8 cellular contexts compared by ENCODE assay signal in the genomic region with DNA sequence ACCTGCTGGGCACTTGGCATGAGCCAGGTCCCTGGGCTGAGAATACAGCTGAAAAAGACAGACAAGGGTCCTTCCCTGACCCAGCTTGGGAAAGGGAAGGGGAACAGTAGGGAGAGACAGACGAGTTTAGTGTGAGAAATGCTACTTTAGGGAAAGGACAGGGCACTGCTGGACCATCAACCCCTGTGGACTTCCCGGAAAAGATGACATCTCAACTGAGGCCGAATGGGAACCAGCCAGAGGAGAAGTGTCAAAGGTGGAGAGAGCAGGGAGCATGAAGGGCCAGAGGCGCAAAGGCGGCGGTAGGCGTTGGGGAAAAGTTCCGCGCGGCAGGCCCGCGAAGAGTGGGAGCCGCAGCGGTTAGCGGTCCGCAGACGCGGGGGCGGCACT. TPM values are rescaled to one million over a fixed set of nuclear protein-coding genes. Genes with fewer than 3 reads are reported as not detected.
A peak's percentile ranks its signal among the peaks of the same experiment; 100 is the strongest.
DNase-seq lines count a peak whose midpoint lies in the region; ATAC-seq and TF ChIP-seq lines count a peak whose summit lies in the region.

No MANE protein-coding gene starts in this region.

- WGBS in stomach, 5 donors = 0 to 1% (median 1%) methylated on average over 13 to 19 of the region's 19 CpGs

- ATAC-seq in GM21423 (IDR thresholded peaks at IDR 0.05; ENCODE audit: unreplicated experiment) = no peak
- ATAC-seq in GM21528 (IDR thresholded peaks at IDR 0.05; ENCODE audit: low FRiP score, unreplicated experiment) = no peak
- ATAC-seq in sciatic nerve = no peak

- no peaks in the 10 kb centered on the region for H3K9me3 Mint-ChIP-seq in activated T-helper 1 cell treated with anti-CD3 and anti-CD28 coated beads, Interleukin-12 subunit alpha, Interleukin-12 subunit beta, Interleukin-2, Interleukin-4 antibody, amounts not matched to agents 30 ng/mL and 10 ng/mL and 1 ng/mL, durations not matched to agents 14 hours and 24 hours and 36 hours

- H3K36me3 ChIP-seq in iPS-20b (ENCODE audit: insufficient read depth, low read depth, low read length) (peaks cover 12% of the 10 kb centered on the region; the same call in 1 of the 2 replicates), stomach (peaks cover 17 to 32% (median 31%) of the 10 kb centered on the region in 4 donors)

- peaks cover 19% of the 10 kb centered on the region for H3K36me3 Mint-ChIP-seq in activated T-helper 1 cell treated with anti-CD3 and anti-CD28 coated beads, Interleukin-12 subunit alpha, Interleukin-12 subunit beta, Interleukin-2, Interleukin-4 antibody, amounts not matched to agents 30 ng/mL and 10 ng/mL and 1 ng/mL, durations not matched to agents 14 hours and 24 hours and 36 hours (ENCODE audit: low read depth)

- no peak for TF ChIP-seq POLR2A in stomach (IDR thresholded peaks at IDR 0.05)

- peaks cover 13% of the 10 kb centered on the region; the same call in 1 of the 2 replicates for H3K27me3 ChIP-seq in iPS-20b (ENCODE audit: insufficient read depth, low read length)
- H3K27me3 ChIP-seq in stomach = no peaks in the 10 kb centered on the region

- intact Hi-C loops in activated T-helper 1 cell treated with anti-CD3 and anti-CD28 coated beads, Interleukin-12 subunit alpha, Interleukin-12 subunit beta, Interleukin-2, Interleukin-4 antibody, amounts not matched to agents 30 ng/mL and 10 ng/mL and 1 ng/mL, durations not matched to agents 14 hours and 24 hours and 36 hours (cut with micrococcal nuclease) = loop anchor here (1.0 to 2.0 kb wide), 3 partner anchors 17 to 693 kb away; partner anchors contain the start of gene NAGK
- intact Hi-C loops in stomach (cut with DNase I; ENCODE audit: low total_unique reads) (no loop called here), sciatic nerve (cut with DNase I) (no loop called here)

- TF ChIP-seq CTCF in stomach (IDR thresholded peaks at IDR 0.05) = no peak

- H3K9ac ChIP-seq in iPS-20b (ENCODE audit: low read depth, low read length) = peak overlapping the region; percentile 73

- H3K4me1 Mint-ChIP-seq in activated T-helper 1 cell treated with anti-CD3 and anti-CD28 coated beads, Interleukin-12 subunit alpha, Interleukin-12 subunit beta, Interleukin-2, Interleukin-4 antibody, amounts not matched to agents 30 ng/mL and 10 ng/mL and 1 ng/mL, durations not matched to agents 14 hours and 24 hours and 36 hours (ENCODE audit: low read depth) = peaks cover 39% of the 10 kb centered on the region

- TF ChIP-seq EP300 in stomach (IDR thresholded peaks at IDR 0.05) = no peak

- peak overlapping the region; percentile 99 for H3K4me3 Mint-ChIP-seq in activated T-helper 1 cell treated with anti-CD3 and anti-CD28 coated beads, Interleukin-12 subunit alpha, Interleukin-12 subunit beta, Interleukin-2, Interleukin-4 antibody, amounts not matched to agents 30 ng/mL and 10 ng/mL and 1 ng/mL, durations not matched to agents 14 hours and 24 hours and 36 hours

- DNase-seq in stimulated activated naive CD4-positive, alpha-beta T cell treated with Interleukin-2 at 50 U/mL for 16 hours (lab: John Stamatoyannopoulos, UW) = peak; percentile 53
- DNase-seq in stimulated activated naive CD4-positive, alpha-beta T cell (lab: John Stamatoyannopoulos, UW) = no peak
- DNase-seq in activated T-helper 1 cell treated with anti-CD3 and anti-CD28 coated beads, Interleukin-12 subunit alpha, Interleukin-12 subunit beta, Interleukin-2, Interleukin-4 antibody, amounts not matched to agents 30 ng/mL and 10 ng/mL and 1 ng/mL, durations not matched to agents 14 hours and 24 hours and 36 hours (ENCODE audit: low spot score) = no peak
- no peak for DNase-seq in stomach
- no peak for DNase-seq in sciatic nerve (ENCODE audit: low spot score)

- H3K4me1 ChIP-seq in iPS-20b (ENCODE audit: insufficient read depth, low read length) (peaks cover 6% of the 10 kb centered on the region; the same call in 1 of the 2 replicates), stomach (peaks cover 24 to 35% (median 29%) of the 10 kb centered on the region in 4 donors)

- peak overlapping the region; percentile 92 for H3K27ac Mint-ChIP-seq in activated T-helper 1 cell treated with anti-CD3 and anti-CD28 coated beads, Interleukin-12 subunit alpha, Interleukin-12 subunit beta, Interleukin-2, Interleukin-4 antibody, amounts not matched to agents 30 ng/mL and 10 ng/mL and 1 ng/mL, durations not matched to agents 14 hours and 24 hours and 36 hours

- H3K4me3 ChIP-seq in iPS-20b (ENCODE audit: low read length) (peak overlapping the region; percentile 81), stomach (peak overlapping the region; percentile 94 to 99 (median 98))

- peaks cover 4% of the 10 kb centered on the region for H3K27me3 Mint-ChIP-seq in activated T-helper 1 cell treated with anti-CD3 and anti-CD28 coated beads, Interleukin-12 subunit alpha, Interleukin-12 subunit beta, Interleukin-2, Interleukin-4 antibody, amounts not matched to agents 30 ng/mL and 10 ng/mL and 1 ng/mL, durations not matched to agents 14 hours and 24 hours and 36 hours (ENCODE audit: insufficient read depth)

- H3K9me3 ChIP-seq in iPS-20b (ENCODE audit: insufficient read depth, low read depth, low read length) = no peaks in the 10 kb centered on the region
- H3K9me3 ChIP-seq in stomach = no peaks in the 10 kb centered on the region

- no peak overlapping the region for H3K27ac ChIP-seq in iPS-20b (ENCODE audit: low read length)
- peak overlapping the region; percentile 80 to 92 (median 87) for H3K27ac ChIP-seq in stomach

RNA-seq across cellular contexts. Expression of gene TEX261, which starts 0.6 kb away (rescaled TPM):
- 89.4 and 97.4 TPM in 2 replicates for total RNA-seq in activated T-helper 1 cell treated with anti-CD3 and anti-CD28 coated beads, Interleukin-12 subunit alpha, Interleukin-12 subunit beta, Interleukin-2, Interleukin-4 antibody, amounts not matched to agents 30 ng/mL and 10 ng/mL and 1 ng/mL, durations not matched to agents 14 hours and 24 hours and 36 hours
- total RNA-seq in stomach (10 to 100 TPM in 2 of 5 donors, 1 to 10 TPM in 3; 5.2 to 39.1 (median 9.4) TPM), sciatic nerve (52.7 TPM)
- 10 to 100 TPM; 17.1 to 19.2 (median 17.9) TPM for polyA plus RNA-seq in stomach

RNA-seq across cellular contexts. Expression of gene ANKRD53, which starts 15.6 kb away (rescaled TPM):
- not detected in 2 replicates for total RNA-seq in activated T-helper 1 cell treated with anti-CD3 and anti-CD28 coated beads, Interleukin-12 subunit alpha, Interleukin-12 subunit beta, Interleukin-2, Interleukin-4 antibody, amounts not matched to agents 30 ng/mL and 10 ng/mL and 1 ng/mL, durations not matched to agents 14 hours and 24 hours and 36 hours
- total RNA-seq in stomach = under 1 TPM in 1 of 5 donors, not detected in 4; 0.45 TPM
- polyA plus RNA-seq in stomach = 1 to 10 TPM in 2 of 3 donors, under 1 TPM in 1; 0.88 to 2.3 (median 1.3) TPM
- 2.2 TPM for total RNA-seq in sciatic nerve

RNA-seq across cellular contexts. Expression of gene ATP6V1B1, which starts 58.4 kb away (rescaled TPM):
- total RNA-seq in activated T-helper 1 cell treated with anti-CD3 and anti-CD28 coated beads, Interleukin-12 subunit alpha, Interleukin-12 subunit beta, Interleukin-2, Interleukin-4 antibody, amounts not matched to agents 30 ng/mL and 10 ng/mL and 1 ng/mL, durations not matched to agents 14 hours and 24 hours and 36 hours = not detected in 2 replicates
- total RNA-seq in stomach (under 1 TPM in 1 of 5 donors, not detected in 4; 0.55 TPM), sciatic nerve (1.3 TPM)
- polyA plus RNA-seq in stomach = under 1 TPM in 1 of 3 donors, not detected in 2; 0.35 TPM
